In the genomic region with DNA sequence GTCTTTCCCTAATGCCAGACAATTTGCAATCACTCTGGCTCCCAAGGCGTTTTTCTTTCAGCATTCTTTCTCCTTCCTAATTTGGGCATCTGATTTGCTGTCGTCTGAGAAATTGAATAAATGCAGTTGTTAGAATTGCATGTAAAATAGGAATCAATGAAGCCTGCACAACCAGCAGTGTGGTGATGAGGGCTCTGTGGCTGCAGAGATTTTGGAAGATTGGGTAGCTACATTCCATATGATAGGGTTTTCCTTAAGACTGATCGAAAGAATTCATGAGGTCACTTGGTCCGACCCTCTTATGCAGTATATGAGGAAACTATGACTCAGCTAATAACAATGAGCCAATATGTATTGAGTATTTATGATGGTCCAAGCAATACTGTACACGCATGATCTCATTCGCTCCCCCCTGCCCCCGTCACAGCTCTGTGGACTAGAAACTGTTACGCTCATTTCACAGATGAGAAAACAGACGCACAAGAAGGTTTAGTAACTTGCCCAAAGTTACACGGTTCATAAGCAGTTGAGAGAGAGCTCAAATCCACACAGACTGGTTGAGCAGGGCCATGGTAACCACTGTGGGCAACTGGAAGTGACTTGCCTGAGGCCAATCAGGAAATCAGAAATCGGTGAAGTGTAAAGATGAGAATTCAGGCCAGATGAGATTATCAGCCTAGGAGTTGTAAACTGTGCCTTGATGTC, we compare ENCODE assay signal across 1 cellular context.
TF ChIP-seq lines count a peak whose summit lies in the region.

No MANE protein-coding gene starts in this region.

TF ChIP-seq in HepG2, 621 proteins besides CTCF, POLR2A, EP300 and RAD21:
- TF ChIP-seq CREM (IDR thresholded peaks at IDR 0.05) = no peak
- no peak for TF ChIP-seq CREM (CRISPR knock-in tag; IDR thresholded peaks at IDR 0.05)
- peak; percentile 32; the same call in 1 of the 2 replicates for TF ChIP-seq NFE2L2 (IDR thresholded peaks at IDR 0.05; ENCODE audit: low read length)
- TF ChIP-seq ZNF317 (CRISPR knock-in tag; IDR thresholded peaks at IDR 0.05) = no peak
